Comparison of ENCODE assay signal across 2 cellular contexts in the genomic region with DNA sequence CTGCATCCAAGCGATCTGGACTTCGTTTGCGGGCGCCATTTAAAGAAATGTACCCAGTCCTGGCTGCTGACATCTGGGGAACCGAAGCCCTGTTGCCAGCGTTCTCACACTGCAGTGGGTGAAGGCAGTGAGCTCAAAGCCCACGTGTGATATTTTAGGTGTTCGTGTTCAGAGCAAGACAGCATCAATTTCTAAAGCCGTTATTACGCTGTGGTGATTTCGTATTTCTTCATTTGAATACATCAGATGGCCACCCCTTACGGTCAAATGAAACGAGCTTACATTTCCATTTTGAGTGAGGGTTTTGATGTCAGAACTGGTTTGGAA.
TF ChIP-seq lines count a peak whose summit lies in the region.

No MANE protein-coding gene starts in this region.

TF ChIP-seq in A549, 52 proteins besides CTCF, POLR2A, EP300 and RAD21 (continued from another document):
- no peak for TF ChIP-seq MAFK (IDR thresholded peaks at IDR 0.05; ENCODE audit: partially characterized antibody)
- no peak for TF ChIP-seq HOXA7 (CRISPR knock-in tag; IDR thresholded peaks at IDR 0.05)
- TF ChIP-seq KDM1A (IDR thresholded peaks at IDR 0.05; ENCODE audit: low read depth) = no peak
- TF ChIP-seq, protein P1, sequence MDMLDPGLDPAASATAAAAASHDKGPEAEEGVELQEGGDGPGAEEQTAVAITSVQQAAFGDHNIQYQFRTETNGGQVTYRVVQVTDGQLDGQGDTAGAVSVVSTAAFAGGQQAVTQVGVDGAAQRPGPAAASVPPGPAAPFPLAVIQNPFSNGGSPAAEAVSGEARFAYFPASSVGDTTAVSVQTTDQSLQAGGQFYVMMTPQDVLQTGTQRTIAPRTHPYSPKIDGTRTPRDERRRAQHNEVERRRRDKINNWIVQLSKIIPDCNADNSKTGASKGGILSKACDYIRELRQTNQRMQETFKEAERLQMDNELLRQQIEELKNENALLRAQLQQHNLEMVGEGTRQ (IDR thresholded peaks at IDR 0.05) = no peak
- TF ChIP-seq, protein P2, sequence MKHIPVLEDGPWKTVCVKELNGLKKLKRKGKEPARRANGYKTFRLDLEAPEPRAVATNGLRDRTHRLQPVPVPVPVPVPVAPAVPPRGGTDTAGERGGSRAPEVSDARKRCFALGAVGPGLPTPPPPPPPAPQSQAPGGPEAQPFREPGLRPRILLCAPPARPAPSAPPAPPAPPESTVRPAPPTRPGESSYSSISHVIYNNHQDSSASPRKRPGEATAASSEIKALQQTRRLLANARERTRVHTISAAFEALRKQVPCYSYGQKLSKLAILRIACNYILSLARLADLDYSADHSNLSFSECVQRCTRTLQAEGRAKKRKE (CRISPR knock-in tag; IDR thresholded peaks at IDR 0.05; ENCODE audit: low read depth) = no peak
- TF ChIP-seq SMC3 (IDR thresholded peaks at IDR 0.05) = no peak
- TF ChIP-seq, protein P3, sequence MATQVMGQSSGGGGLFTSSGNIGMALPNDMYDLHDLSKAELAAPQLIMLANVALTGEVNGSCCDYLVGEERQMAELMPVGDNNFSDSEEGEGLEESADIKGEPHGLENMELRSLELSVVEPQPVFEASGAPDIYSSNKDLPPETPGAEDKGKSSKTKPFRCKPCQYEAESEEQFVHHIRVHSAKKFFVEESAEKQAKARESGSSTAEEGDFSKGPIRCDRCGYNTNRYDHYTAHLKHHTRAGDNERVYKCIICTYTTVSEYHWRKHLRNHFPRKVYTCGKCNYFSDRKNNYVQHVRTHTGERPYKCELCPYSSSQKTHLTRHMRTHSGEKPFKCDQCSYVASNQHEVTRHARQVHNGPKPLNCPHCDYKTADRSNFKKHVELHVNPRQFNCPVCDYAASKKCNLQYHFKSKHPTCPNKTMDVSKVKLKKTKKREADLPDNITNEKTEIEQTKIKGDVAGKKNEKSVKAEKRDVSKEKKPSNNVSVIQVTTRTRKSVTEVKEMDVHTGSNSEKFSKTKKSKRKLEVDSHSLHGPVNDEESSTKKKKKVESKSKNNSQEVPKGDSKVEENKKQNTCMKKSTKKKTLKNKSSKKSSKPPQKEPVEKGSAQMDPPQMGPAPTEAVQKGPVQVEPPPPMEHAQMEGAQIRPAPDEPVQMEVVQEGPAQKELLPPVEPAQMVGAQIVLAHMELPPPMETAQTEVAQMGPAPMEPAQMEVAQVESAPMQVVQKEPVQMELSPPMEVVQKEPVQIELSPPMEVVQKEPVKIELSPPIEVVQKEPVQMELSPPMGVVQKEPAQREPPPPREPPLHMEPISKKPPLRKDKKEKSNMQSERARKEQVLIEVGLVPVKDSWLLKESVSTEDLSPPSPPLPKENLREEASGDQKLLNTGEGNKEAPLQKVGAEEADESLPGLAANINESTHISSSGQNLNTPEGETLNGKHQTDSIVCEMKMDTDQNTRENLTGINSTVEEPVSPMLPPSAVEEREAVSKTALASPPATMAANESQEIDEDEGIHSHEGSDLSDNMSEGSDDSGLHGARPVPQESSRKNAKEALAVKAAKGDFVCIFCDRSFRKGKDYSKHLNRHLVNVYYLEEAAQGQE (IDR thresholded peaks at IDR 0.05) = no peak
- no peak for TF ChIP-seq ZFP36 (IDR thresholded peaks at IDR 0.05; ENCODE audit: borderline replicate concordance, partially characterized antibody)
- no peak for TF ChIP-seq CHD4 (IDR thresholded peaks at IDR 0.05; ENCODE audit: borderline replicate concordance)
- TF ChIP-seq, protein P4, sequence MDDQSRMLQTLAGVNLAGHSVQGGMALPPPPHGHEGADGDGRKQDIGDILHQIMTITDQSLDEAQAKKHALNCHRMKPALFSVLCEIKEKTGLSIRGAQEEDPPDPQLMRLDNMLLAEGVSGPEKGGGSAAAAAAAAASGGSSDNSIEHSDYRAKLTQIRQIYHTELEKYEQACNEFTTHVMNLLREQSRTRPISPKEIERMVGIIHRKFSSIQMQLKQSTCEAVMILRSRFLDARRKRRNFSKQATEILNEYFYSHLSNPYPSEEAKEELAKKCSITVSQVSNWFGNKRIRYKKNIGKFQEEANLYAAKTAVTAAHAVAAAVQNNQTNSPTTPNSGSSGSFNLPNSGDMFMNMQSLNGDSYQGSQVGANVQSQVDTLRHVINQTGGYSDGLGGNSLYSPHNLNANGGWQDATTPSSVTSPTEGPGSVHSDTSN (IDR thresholded peaks at IDR 0.05) = no peak
- no peak for TF ChIP-seq ZSCAN20 (CRISPR knock-in tag; IDR thresholded peaks at IDR 0.05)

TF ChIP-seq in GM23338, 12 proteins besides CTCF, POLR2A, EP300 and RAD21:
- TF ChIP-seq, protein P5, sequence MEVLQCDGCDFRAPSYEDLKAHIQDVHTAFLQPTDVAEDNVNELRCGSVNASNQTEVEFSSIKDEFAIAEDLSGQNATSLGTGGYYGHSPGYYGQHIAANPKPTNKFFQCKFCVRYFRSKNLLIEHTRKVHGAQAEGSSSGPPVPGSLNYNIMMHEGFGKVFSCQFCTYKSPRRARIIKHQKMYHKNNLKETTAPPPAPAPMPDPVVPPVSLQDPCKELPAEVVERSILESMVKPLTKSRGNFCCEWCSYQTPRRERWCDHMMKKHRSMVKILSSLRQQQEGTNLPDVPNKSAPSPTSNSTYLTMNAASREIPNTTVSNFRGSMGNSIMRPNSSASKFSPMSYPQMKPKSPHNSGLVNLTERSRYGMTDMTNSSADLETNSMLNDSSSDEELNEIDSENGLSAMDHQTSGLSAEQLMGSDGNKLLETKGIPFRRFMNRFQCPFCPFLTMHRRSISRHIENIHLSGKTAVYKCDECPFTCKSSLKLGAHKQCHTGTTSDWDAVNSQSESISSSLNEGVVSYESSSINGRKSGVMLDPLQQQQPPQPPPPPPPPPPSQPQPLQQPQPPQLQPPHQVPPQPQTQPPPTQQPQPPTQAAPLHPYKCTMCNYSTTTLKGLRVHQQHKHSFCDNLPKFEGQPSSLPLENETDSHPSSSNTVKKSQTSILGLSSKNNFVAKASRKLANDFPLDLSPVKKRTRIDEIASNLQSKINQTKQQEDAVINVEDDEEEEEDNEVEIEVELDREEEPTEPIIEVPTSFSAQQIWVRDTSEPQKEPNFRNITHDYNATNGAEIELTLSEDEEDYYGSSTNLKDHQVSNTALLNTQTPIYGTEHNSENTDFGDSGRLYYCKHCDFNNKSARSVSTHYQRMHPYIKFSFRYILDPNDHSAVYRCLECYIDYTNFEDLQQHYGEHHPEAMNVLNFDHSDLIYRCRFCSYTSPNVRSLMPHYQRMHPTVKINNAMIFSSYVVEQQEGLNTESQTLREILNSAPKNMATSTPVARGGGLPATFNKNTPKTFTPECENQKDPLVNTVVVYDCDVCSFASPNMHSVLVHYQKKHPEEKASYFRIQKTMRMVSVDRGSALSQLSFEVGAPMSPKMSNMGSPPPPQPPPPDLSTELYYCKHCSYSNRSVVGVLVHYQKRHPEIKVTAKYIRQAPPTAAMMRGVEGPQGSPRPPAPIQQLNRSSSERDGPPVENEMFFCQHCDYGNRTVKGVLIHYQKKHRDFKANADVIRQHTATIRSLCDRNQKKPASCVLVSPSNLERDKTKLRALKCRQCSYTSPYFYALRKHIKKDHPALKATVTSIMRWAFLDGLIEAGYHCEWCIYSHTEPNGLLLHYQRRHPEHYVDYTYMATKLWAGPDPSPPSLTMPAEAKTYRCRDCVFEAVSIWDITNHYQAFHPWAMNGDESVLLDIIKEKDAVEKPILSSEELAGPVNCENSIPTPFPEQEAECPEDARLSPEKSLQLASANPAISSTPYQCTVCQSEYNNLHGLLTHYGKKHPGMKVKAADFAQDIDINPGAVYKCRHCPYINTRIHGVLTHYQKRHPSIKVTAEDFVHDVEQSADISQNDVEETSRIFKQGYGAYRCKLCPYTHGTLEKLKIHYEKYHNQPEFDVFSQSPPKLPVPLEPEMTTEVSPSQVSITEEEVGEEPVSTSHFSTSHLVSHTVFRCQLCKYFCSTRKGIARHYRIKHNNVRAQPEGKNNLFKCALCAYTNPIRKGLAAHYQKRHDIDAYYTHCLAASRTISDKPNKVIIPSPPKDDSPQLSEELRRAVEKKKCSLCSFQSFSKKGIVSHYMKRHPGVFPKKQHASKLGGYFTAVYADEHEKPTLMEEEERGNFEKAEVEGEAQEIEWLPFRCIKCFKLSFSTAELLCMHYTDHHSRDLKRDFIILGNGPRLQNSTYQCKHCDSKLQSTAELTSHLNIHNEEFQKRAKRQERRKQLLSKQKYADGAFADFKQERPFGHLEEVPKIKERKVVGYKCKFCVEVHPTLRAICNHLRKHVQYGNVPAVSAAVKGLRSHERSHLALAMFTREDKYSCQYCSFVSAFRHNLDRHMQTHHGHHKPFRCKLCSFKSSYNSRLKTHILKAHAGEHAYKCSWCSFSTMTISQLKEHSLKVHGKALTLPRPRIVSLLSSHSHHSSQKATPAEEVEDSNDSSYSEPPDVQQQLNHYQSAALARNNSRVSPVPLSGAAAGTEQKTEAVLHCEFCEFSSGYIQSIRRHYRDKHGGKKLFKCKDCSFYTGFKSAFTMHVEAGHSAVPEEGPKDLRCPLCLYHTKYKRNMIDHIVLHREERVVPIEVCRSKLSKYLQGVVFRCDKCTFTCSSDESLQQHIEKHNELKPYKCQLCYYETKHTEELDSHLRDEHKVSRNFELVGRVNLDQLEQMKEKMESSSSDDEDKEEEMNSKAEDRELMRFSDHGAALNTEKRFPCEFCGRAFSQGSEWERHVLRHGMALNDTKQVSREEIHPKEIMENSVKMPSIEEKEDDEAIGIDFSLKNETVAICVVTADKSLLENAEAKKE (CRISPR knock-in tag; IDR thresholded peaks at IDR 0.05) = no peak
- TF ChIP-seq ZNF331 (CRISPR knock-in tag; IDR thresholded peaks at IDR 0.05; ENCODE audit: low read depth) = no peak
- no peak for TF ChIP-seq NANOG (IDR thresholded peaks at IDR 0.05; ENCODE audit: borderline replicate concordance)
- no peak for TF ChIP-seq POLR2AphosphoS5 (IDR thresholded peaks at IDR 0.05; ENCODE audit: low read depth)
- TF ChIP-seq CREB1 (CRISPR knock-in tag; IDR thresholded peaks at IDR 0.05; ENCODE audit: low read depth) = no peak
- TF ChIP-seq JUNB (IDR thresholded peaks at IDR 0.05; ENCODE audit: unreplicated experiment) = no peak
- TF ChIP-seq EZH2 (IDR thresholded peaks at IDR 0.05; ENCODE audit: low read depth, unreplicated experiment) = no peak
- TF ChIP-seq, protein P3 (IDR thresholded peaks at IDR 0.05; ENCODE audit: unreplicated experiment) = no peak
- TF ChIP-seq STAT1 (IDR thresholded peaks at IDR 0.05; ENCODE audit: unreplicated experiment) = no peak
- no peak for TF ChIP-seq EZH2phosphoT487 (IDR thresholded peaks at IDR 0.05; ENCODE audit: unreplicated experiment)
